ENCODE assay signal across 27 cellular contexts in genomic region chr3:190591080-190591479, GRCh38.
DNase-seq lines count a peak whose midpoint lies in the region; ATAC-seq, FAIRE-seq and TF ChIP-seq lines count a peak whose summit lies in the region.
"Had no signal": no experiment of that assay in that cellular context is flagged by ENCODE, and none has a peak within 500 bp of the region (broad histone marks: within the 10 kb centered on the region; RNA-seq: fewer than 3 reads in every experiment).

No MANE protein-coding gene starts in this region.

- TF ChIP-seq RAD21 in liver (IDR thresholded peaks at IDR 0.05) (peak in 1 of 2 donors; percentile 7), HepG2 (CRISPR knock-in tag; IDR thresholded peaks at IDR 0.05) (no peak)

- peaks cover 4 to 42% (median 17%) of the 10 kb centered on the region in 4 donors for H3K4me1 ChIP-seq in liver (ENCODE audit: control insufficient read depth in 4 of 4, insufficient read depth in 4 of 4, low read length in 3 of 4)
- peaks cover 23% of the 10 kb centered on the region for H3K4me1 ChIP-seq in HepG2 (ENCODE audit: insufficient read depth, low read length)
- H3K4me1 ChIP-seq in body of pancreas: peaks cover 19% of the 10 kb centered on the region
- peaks cover 9% of the 10 kb centered on the region for H3K4me1 ChIP-seq in upper lobe of right lung
- H3K4me1 ChIP-seq: thyroid gland had no signal

- in situ Hi-C loops in HepG2 (cut with HindIII; ENCODE audit: extremely low pct_ligation_motif_present, low pct_unique_long_range_greater_than_20kb): no loop called here

- H3K9ac ChIP-seq in liver (ENCODE audit: low read depth in 1 of 2, low read length in 2 of 2): peak overlapping the region in 1 of 2 donors; percentile 73
- H3K9ac ChIP-seq in HepG2 (ENCODE audit: insufficient read depth, low read depth, low read length): no peak overlapping the region

- no TSS peak for BruUV-seq in HepG2 (replicated peaks; lab: Mats Ljungman, UMichigan)

- H3K27me3 ChIP-seq in liver (ENCODE audit: control insufficient read depth in 4 of 4, insufficient read depth in 4 of 4, low read length in 3 of 4) (no peaks in the 10 kb centered on the region), HepG2 (ENCODE audit: control insufficient read depth in 1 of 2, insufficient read depth in 2 of 2, low read length in 2 of 2) (no peaks in the 10 kb centered on the region), body of pancreas (no peaks in the 10 kb centered on the region), upper lobe of right lung (no peaks in the 10 kb centered on the region)
- H3K27me3 ChIP-seq: heart left ventricle, thyroid gland had no signal

- no peaks in the 10 kb centered on the region for H3K79me2 ChIP-seq in HepG2 (ENCODE audit: insufficient read depth, low read length)

- POLR2A ChIA-PET in HepG2 (lab: Yijun Ruan, JAX): no interaction called here

- ATAC-seq in HepG2 (no peak), body of pancreas (peak; percentile 57), upper lobe of right lung (peak; percentile 56), GM21390 (IDR thresholded peaks at IDR 0.05; ENCODE audit: unreplicated experiment) (no peak)
- ATAC-seq: activated T-helper 17 cell treated with anti-CD3 and anti-CD28 coated beads, Interleukin-2, amount 50 U/mL, for 72 hours; Right ventricle myocardium inferior had no signal

- H3K36me3 ChIP-seq in liver (ENCODE audit: control insufficient read depth in 4 of 4, insufficient read depth in 3 of 4, low read depth in 1 of 4, low read length in 3 of 4) (peaks cover 0 to 5% (median 1%) of the 10 kb centered on the region in 4 donors), HepG2 (replicated peaks in 1 of 2; ENCODE audit: control insufficient read depth in 1 of 2, insufficient read depth in 2 of 2, low read length in 2 of 2) (peaks cover 0 to 2% of the 10 kb centered on the region in 2 experiments; a peak in 2 of 5 replicates), body of pancreas (replicated peaks in 1 of 2; ENCODE audit: insufficient read depth in 1 of 2, low read depth in 2 of 2) (no peaks in the 10 kb centered on the region), upper lobe of right lung (no peaks in the 10 kb centered on the region)
- H3K36me3 ChIP-seq: heart left ventricle, thyroid gland had no signal

- intact Hi-C loops in HepG2 (cut with micrococcal nuclease; ENCODE audit: unreplicated experiment): no loop called here
- intact Hi-C loops in body of pancreas (cut with DNase I): no loop called here
- intact Hi-C loops in upper lobe of right lung (cut with DNase I): no loop called here

- CTCF ChIA-PET in HepG2 (lab: Yijun Ruan, JAX; ENCODE audit: low intra/inter-chr PET ratio, low total read pairs): no interaction called here

- no peak overlapping the region for H2AFZ ChIP-seq in HepG2 (ENCODE audit: low read length)

- no peaks in the 10 kb centered on the region for H3K9me3 ChIP-seq in liver (ENCODE audit: control insufficient read depth in 4 of 4, low read length in 3 of 4)
- H3K9me3 ChIP-seq in HepG2 (ENCODE audit: low read length): no peaks in the 10 kb centered on the region
- no peaks in the 10 kb centered on the region for H3K9me3 ChIP-seq in body of pancreas
- H3K9me3 ChIP-seq in upper lobe of right lung: no peaks in the 10 kb centered on the region
- H3K9me3 ChIP-seq: heart left ventricle, thyroid gland had no signal

- no peak for TF ChIP-seq EP300 in HepG2 (IDR thresholded peaks at IDR 0.05; ENCODE audit: low read depth in 2 of 2, low read length in 2 of 2)
- TF ChIP-seq EP300 in HepG2 (CRISPR knock-in tag; IDR thresholded peaks at IDR 0.05; ENCODE audit: borderline replicate concordance): no peak

- no peak for FAIRE-seq in HepG2 (lab: Jason Lieb, UNC)
- FAIRE-seq: colon, H54, HTR-8/SVneo had no signal

- no peak overlapping the region for H3K4me2 ChIP-seq in HepG2 (ENCODE audit: low read depth, low read length)

- peak overlapping the region; percentile 78 to 80 for H3K27ac ChIP-seq in liver (ENCODE audit: low read depth in 1 of 2, low read length in 2 of 2)
- no peak overlapping the region for H3K27ac ChIP-seq in HepG2 (ENCODE audit: extremely low read length, insufficient read depth, low read length)
- no peak overlapping the region for H3K27ac ChIP-seq in body of pancreas
- no peak overlapping the region for H3K27ac ChIP-seq in upper lobe of right lung
- H3K27ac ChIP-seq: heart left ventricle, skin epidermis, thyroid gland had no signal

- no peaks in the 10 kb centered on the region for H4K20me1 ChIP-seq in HepG2 (ENCODE audit: insufficient read depth, low read length)

- TF ChIP-seq CTCF in liver (IDR thresholded peaks at IDR 0.05; ENCODE audit: low read depth, low read length, missing input control) (no peak), HepG2 (CRISPR knock-in tag; IDR thresholded peaks at IDR 0.05) (no peak), body of pancreas (IDR thresholded peaks at IDR 0.05) (no peak), upper lobe of right lung (IDR thresholded peaks at IDR 0.05) (no peak)

- 27% methylated on average over 6 of the region's 6 CpGs for WGBS in liver
- WGBS in HepG2 (ENCODE audit: low lambda C conversion rate): 95% methylated on average over 6 of the region's 6 CpGs
- 9 to 14% methylated on average over 6 of the region's 6 CpGs for WGBS in body of pancreas, 2 donors

- no peak for DNase-seq in HepG2 (ENCODE audit: low spot score)
- DNase-seq in NCI-H187 treated with DMSO at 0.1 percent for 48 hours (lab: John Stamatoyannopoulos, UW): peak; percentile 34
- peak in 1 of 4 donors; percentile 13 for DNase-seq in body of pancreas
- DNase-seq in upper lobe of right lung: no peak
- no peak for DNase-seq in activated gamma-delta T cell (lab: John Stamatoyannopoulos, UW)
- DNase-seq in OCI-M1 (lab: John Stamatoyannopoulos, UW): no peak
- DNase-seq: activated CD4-positive, alpha-beta T cell treated with anti-CD3 and anti-CD28 coated beads, Interleukin-2, amount 10 ng/mL, durations not matched to agents 7 days and 5 days; CD4-positive, alpha-beta T cell; endodermal cell; heart left ventricle; immature natural killer cell; Karpas-422; NCI-H1092; NCI-H226; stimulated activated CD4-positive, alpha-beta T cell treated with anti-CD3 and anti-CD28 coated beads, Interleukin-2, amount 100 ng/mL, for 24 hours; stimulated activated naive CD4-positive, alpha-beta T cell treated with Interleukin-2 at 50 U/mL for 16 hours; T-helper 1 cell; thyroid gland had no signal

- H3K4me3 ChIP-seq in liver (ENCODE audit: low read depth in 1 of 3, low read length in 3 of 3): no peak overlapping the region
- no peak overlapping the region for H3K4me3 ChIP-seq in HepG2 (replicated peaks in 1 of 3; ENCODE audit: insufficient read depth in 1 of 3, low read depth in 2 of 3, low read length in 3 of 3)
- no peak overlapping the region for H3K4me3 ChIP-seq in body of pancreas
- no peak overlapping the region for H3K4me3 ChIP-seq in upper lobe of right lung
- H3K4me3 ChIP-seq: heart left ventricle, lung, skin epidermis, thyroid gland had no signal

- no peak for TF ChIP-seq POLR2A in HepG2 (IDR thresholded peaks at IDR 0.05; ENCODE audit: insufficient read depth in 1 of 2, low read depth in 2 of 2, low read length in 2 of 2)
- no peak for TF ChIP-seq POLR2A in body of pancreas (IDR thresholded peaks at IDR 0.05)

TF ChIP-seq in liver, 16 proteins besides CTCF, POLR2A, EP300 and RAD21 (continues in another document):
- TF ChIP-seq GABPA (IDR thresholded peaks at IDR 0.05 in 1 of 2, conservative IDR thresholded peaks at IDR 0.05 in 1 of 2) (no peak), NR2F2 (IDR thresholded peaks at IDR 0.05) (no peak), RXRA (IDR thresholded peaks at IDR 0.05) (peak; percentile 23 to 33), HNF4G (IDR thresholded peaks at IDR 0.05) (no peak), ZBTB33 (IDR thresholded peaks at IDR 0.05) (no peak), MAX (IDR thresholded peaks at IDR 0.05) (peak; percentile 30)

Comparison
In these comparisons a context has a peak if more than half of its experiments do, and no peak if none do; other contexts are left out.
1. H3K27ac ChIP-seq: peak in liver (2 of 2); none in HepG2 (single experiment), body of pancreas (0 of 4) and upper lobe of right lung (single experiment).
2. ATAC-seq: peak in body of pancreas (single experiment) and upper lobe of right lung (single experiment); none in HepG2 (single experiment) and GM21390 (single experiment).